8 cellular contexts compared by ENCODE assay signal in the genomic region with DNA sequence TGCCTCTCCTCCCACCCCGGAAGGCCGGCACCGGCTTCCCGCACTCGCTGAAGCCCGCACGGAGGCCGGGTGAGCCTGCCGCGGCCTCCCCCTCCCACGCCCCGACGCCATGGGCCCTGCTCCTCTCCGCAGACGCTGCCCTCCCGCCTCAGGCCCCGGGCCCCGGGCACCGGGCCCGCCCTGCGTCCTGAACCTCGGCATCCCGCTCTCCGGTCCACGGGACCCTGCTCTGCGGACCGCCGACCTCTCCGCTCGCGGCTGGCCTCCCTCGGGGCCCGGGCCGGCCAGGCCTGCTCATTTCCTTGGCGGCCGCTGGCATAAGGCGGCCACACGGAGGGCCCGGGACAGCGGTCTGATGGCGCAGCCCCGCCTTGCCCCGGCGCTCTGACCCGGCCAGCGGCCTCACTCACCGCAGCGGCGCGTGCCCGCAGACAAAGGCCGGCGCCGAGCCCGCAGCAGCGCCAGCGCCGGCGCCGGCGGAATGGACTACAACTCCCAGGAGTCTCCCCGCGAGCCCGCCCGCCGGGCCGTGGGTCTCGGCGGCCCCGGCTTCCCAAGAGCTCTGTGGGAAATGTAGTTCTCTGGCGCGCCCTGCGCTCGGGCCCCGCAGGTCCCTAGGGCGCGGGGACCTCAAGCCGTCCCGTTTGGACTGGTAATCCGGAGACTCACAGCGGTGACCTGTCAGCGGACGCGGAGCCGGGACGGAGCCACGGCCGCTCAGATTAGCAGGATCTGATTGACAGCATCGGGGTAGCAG. TPM values are rescaled to one million over a fixed set of nuclear protein-coding genes. Genes with fewer than 3 reads are reported as not detected.
DNase-seq lines count a peak whose midpoint lies in the region; ATAC-seq and TF ChIP-seq lines count a peak whose summit lies in the region.

A gene with protein sequence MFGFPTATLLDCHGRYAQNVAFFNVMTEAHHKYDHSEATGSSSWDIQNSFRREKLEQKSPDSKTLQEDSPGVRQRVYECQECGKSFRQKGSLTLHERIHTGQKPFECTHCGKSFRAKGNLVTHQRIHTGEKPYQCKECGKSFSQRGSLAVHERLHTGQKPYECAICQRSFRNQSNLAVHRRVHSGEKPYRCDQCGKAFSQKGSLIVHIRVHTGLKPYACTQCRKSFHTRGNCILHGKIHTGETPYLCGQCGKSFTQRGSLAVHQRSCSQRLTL (minus strand): TSS at position 490 of the 757 bp plus-strand sequence. CDS start 2,748 bp downstream, outside the sequence.

- in situ Hi-C loops in gastrocnemius medialis (cut with MboI; ENCODE audit: low sequenced_read_pairs in 4 of 4) = no loop called here

- peaks cover 11 to 22% of the 10 kb centered on the region in 2 donors for H3K36me3 ChIP-seq in body of pancreas (replicated peaks in 1 of 2; ENCODE audit: insufficient read depth in 1 of 2, low read depth in 2 of 2)
- H3K36me3 ChIP-seq in gastrocnemius medialis = peaks cover 5 to 31% of the 10 kb centered on the region in 2 donors

- H3K27me3 ChIP-seq in body of pancreas (no peaks in the 10 kb centered on the region), gastrocnemius medialis (peaks cover 0 to 2% (median 0%) of the 10 kb centered on the region in 3 donors)

- intact Hi-C loops in body of pancreas (cut with DNase I) (no loop called here), gastrocnemius medialis (cut with DNase I; ENCODE audit: low total_unique reads) (loop anchor here (1.0 to 2.0 kb wide), 2 partner anchors 42 to 74 kb away; a partner anchor contains a TSS)

- WGBS in body of pancreas, 2 donors = 0 to 1% methylated on average over 9 to 68 of the region's 89 CpGs

- peak; percentile 99 for ATAC-seq in GM18505 (IDR thresholded peaks at IDR 0.05; ENCODE audit: unreplicated experiment)
- peak; percentile 99 for ATAC-seq in HG02840 (IDR thresholded peaks at IDR 0.05; ENCODE audit: low FRiP score, unreplicated experiment)
- ATAC-seq in body of pancreas = peak; percentile 99
- peak; percentile 94 to 95 for ATAC-seq in gastrocnemius medialis

- H3K27ac ChIP-seq in body of pancreas = peak within 1 kb of the TSS; percentile 27 to 78 (median 76)
- peak within 1 kb of the TSS; percentile 84 to 94 (median 94) for H3K27ac ChIP-seq in gastrocnemius medialis

- peaks cover 0 to 28% (median 5%) of the 10 kb centered on the region in 3 donors for H3K9me3 ChIP-seq in body of pancreas
- peaks cover 0 to 24% (median 21%) of the 10 kb centered on the region in 3 donors for H3K9me3 ChIP-seq in gastrocnemius medialis

- DNase-seq in NCI-H1694 (lab: John Stamatoyannopoulos, UW) (peak; percentile 46), UCSD-AML1 (lab: John Stamatoyannopoulos, UW; ENCODE audit: unreplicated experiment) (peak; percentile 81), body of pancreas (peak; percentile 84 to 88 (median 86)), gastrocnemius medialis (peak; percentile 71 to 77)
- DNase-seq in NK-92 treated with Interleukin-12 subunit alpha and Interleukin-12 subunit beta, amount 100 ng/mL, for 24 hours (lab: John Stamatoyannopoulos, UW) = no peak

- H3K4me1 ChIP-seq in body of pancreas (peaks cover 16% of the 10 kb centered on the region), gastrocnemius medialis (peaks cover 10 to 15% of the 10 kb centered on the region in 2 donors)

- H3K4me3 ChIP-seq in body of pancreas = peak within 1 kb of the TSS; percentile 73 to 80
- H3K4me3 ChIP-seq in iPS-11a (ENCODE audit: low read depth, low read length) = peak within 1 kb of the TSS; percentile 53
- H3K4me3 ChIP-seq in gastrocnemius medialis = peak within 1 kb of the TSS; percentile 69 to 99 (median 86)

- no peak for TF ChIP-seq CTCF in body of pancreas (IDR thresholded peaks at IDR 0.05)
- TF ChIP-seq CTCF in gastrocnemius medialis (IDR thresholded peaks at IDR 0.05 in 4 of 5, conservative IDR thresholded peaks at IDR 0.05 in 1 of 5) = peak in 1 of 5 experiments; percentile 9

- no peak for TF ChIP-seq POLR2A in GM18505 (IDR thresholded peaks at IDR 0.05; ENCODE audit: borderline replicate concordance, extremely low read depth, insufficient read depth, insufficient read length)
- peak; percentile 55 to 61 (median 56) for TF ChIP-seq POLR2A in body of pancreas (IDR thresholded peaks at IDR 0.05)
- peak; percentile 56 to 61 for TF ChIP-seq POLR2A in gastrocnemius medialis (IDR thresholded peaks at IDR 0.05)

RNA-seq across cellular contexts. Expression of the gene that starts here (rescaled TPM):
- total RNA-seq in body of pancreas = 10 to 100 TPM; 31.6 to 47.5 TPM
- 10 to 100 TPM; 38.1 to 65.5 (median 61.5) TPM for total RNA-seq in gastrocnemius medialis
